In the genomic region with DNA sequence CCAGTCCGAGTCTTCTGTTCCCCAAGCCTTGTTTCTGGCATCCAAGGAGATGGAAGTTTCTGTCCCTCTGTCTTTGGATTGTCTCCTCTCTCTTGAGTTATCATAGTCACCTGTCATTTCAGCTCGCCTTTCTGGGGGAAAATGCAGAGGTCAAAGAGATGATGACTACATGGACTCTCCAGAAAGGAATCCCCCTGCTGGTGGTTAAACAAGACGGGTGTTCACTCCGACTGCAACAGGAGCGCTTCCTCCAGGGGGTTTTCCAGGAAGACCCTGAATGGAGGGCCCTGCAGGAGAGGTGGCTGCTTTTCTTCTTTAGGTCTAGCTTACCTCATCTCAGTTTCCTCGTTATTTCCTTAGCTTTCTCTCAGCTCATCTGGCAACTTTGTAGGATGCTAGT, we compare ENCODE assay signal across 12 cellular contexts. TPM values are rescaled to one million over a fixed set of nuclear protein-coding genes. Genes with fewer than 3 reads are reported as not detected.
DNase-seq lines count a peak whose midpoint lies in the region; ATAC-seq and TF ChIP-seq lines count a peak whose summit lies in the region.
"Had no signal": no experiment of that assay in that cellular context is flagged by ENCODE, and none has a peak within 500 bp of the region (broad histone marks: within the 10 kb centered on the region; RNA-seq: fewer than 3 reads in every experiment).

No MANE protein-coding gene starts in this region.

- CTCF ChIA-PET in HCT116 (lab: Charles Lee): interaction anchor here (1.3 kb wide), 1 partner anchor 149 kb away, joined by 3 read pairs; no protein-coding TSS in a partner anchor

- H3K4me3 Mint-ChIP-seq in activated CD4-positive, alpha-beta T cell treated with anti-CD3 and anti-CD28 coated beads, Interleukin-2, amount 10 ng/mL, durations not matched to agents 24 days and 14 days: no peak overlapping the region
- no peak overlapping the region for H3K4me3 Mint-ChIP-seq in T-helper 2 cell treated with Interferon-gamma antibody and Interleukin-4, amounts not matched to agents 5 μg/mL and 100 μg/mL, for 36 hours
- H3K4me3 Mint-ChIP-seq: activated CD4-positive, alpha-beta T cell treated with anti-CD3 and anti-CD28 coated beads, Interleukin-2, amount 10 ng/mL, durations not matched to agents 7 days and 5 days; activated T-helper 1 cell treated with anti-CD3 and anti-CD28 coated beads, Interleukin-12 subunit alpha, Interleukin-12 subunit beta, Interleukin-2, Interleukin-4 antibody, amounts not matched to agents 30 ng/mL and 10 ng/mL and 1 ng/mL, durations not matched to agents 14 hours and 24 hours and 36 hours had no signal

- intact Hi-C loops in activated CD4-positive, alpha-beta T cell treated with anti-CD3 and anti-CD28 coated beads, Interleukin-2, amount 10 ng/mL, durations not matched to agents 24 days and 14 days (cut with micrococcal nuclease): no loop called here
- intact Hi-C loops in HCT116 (cut with micrococcal nuclease) (no loop called here), left lung (cut with DNase I) (no loop called here)

- in situ Hi-C loops in brain microvascular endothelial cell (cut with HindIII; ENCODE audit: low pct_ligation_motif_present, low sequenced_read_pairs): no loop called here

- no peak for TF ChIP-seq RAD21 in HCT116 (IDR thresholded peaks at IDR 0.05; ENCODE audit: low read depth)

- no peak for TF ChIP-seq POLR2A in HCT116 (IDR thresholded peaks at IDR 0.05; ENCODE audit: borderline replicate concordance, extremely low read depth, insufficient read depth, insufficient read length)

- peak; percentile 57 for DNase-seq in activated CD4-positive, alpha-beta T cell treated with anti-CD3 and anti-CD28 coated beads, Interleukin-2, amount 10 ng/mL, durations not matched to agents 24 days and 14 days
- DNase-seq in activated CD4-positive, alpha-beta T cell treated with anti-CD3 and anti-CD28 coated beads, Interleukin-2, amount 50 U/mL, for 48 hours: no peak
- DNase-seq in HCT116 (ENCODE audit: low read depth, low spot score) (no peak), brain microvascular endothelial cell (no peak), osteoblast (ENCODE audit: insufficient read length, low spot score, missing footprints) (no peak), left lung (no peak), DMS53 treated with DMSO at 0.1 percent for 48 hours (lab: John Stamatoyannopoulos, UW; ENCODE audit: unreplicated experiment) (no peak)
- DNase-seq in T-helper 2 cell treated with Interferon-gamma antibody and Interleukin-4, amounts not matched to agents 5 μg/mL and 100 μg/mL, for 36 hours (ENCODE audit: low spot score): no peak
- DNase-seq: activated CD4-positive, alpha-beta T cell treated with anti-CD3 and anti-CD28 coated beads, Interleukin-2, amount 10 ng/mL, durations not matched to agents 7 days and 5 days; aorta; NCI-H2227 treated with DMSO at 0.1 percent for 48 hours had no signal

- POLR2A ChIA-PET in HCT116 (lab: Charles Lee): no interaction called here

- no peaks in the 10 kb centered on the region for H3K36me3 ChIP-seq in HCT116 (ENCODE audit: control insufficient read depth in 1 of 2, insufficient read depth in 2 of 2, low read length in 2 of 2)
- H3K36me3 ChIP-seq in brain microvascular endothelial cell (replicated peaks): peaks cover 8% of the 10 kb centered on the region
- H3K36me3 ChIP-seq in osteoblast (ENCODE audit: insufficient read depth, low read length): peaks cover 4% of the 10 kb centered on the region
- H3K36me3 ChIP-seq in left lung: peaks cover 0 to 46% of the 10 kb centered on the region in 2 donors

- BruUV-seq in HCT116 (replicated peaks; lab: Mats Ljungman, UMichigan): no TSS peak

- no peak overlapping the region for H2AFZ ChIP-seq in HCT116 (ENCODE audit: low read depth, low read length, poor library complexity, severe bottlenecking)
- H2AFZ ChIP-seq in osteoblast (ENCODE audit: low read length): no peak overlapping the region

- H4K20me1 ChIP-seq in HCT116 (ENCODE audit: insufficient read depth) (no peaks in the 10 kb centered on the region), osteoblast (ENCODE audit: insufficient read depth, low read length) (no peaks in the 10 kb centered on the region)

- no peak overlapping the region for H3K9ac ChIP-seq in HCT116 (ENCODE audit: low read length)

- peak in 2 of 3 experiments; percentile 8 to 33; a peak in 2 of 6 replicates for TF ChIP-seq CTCF in HCT116 (IDR thresholded peaks at IDR 0.05 in 2 of 3, conservative IDR thresholded peaks at IDR 0.05 in 1 of 3; ENCODE audit: borderline replicate concordance in 1 of 3, insufficient read depth in 1 of 3, low read depth in 2 of 3, low read length in 2 of 3)
- peak; percentile 24 for TF ChIP-seq CTCF in brain microvascular endothelial cell (IDR thresholded peaks at IDR 0.05; ENCODE audit: low read depth, low read length, missing control alignments)
- TF ChIP-seq CTCF in osteoblast (IDR thresholded peaks at IDR 0.05; ENCODE audit: extremely low read depth, low read depth, low read length): peak; percentile 9
- no peak for TF ChIP-seq CTCF in left lung (IDR thresholded peaks at IDR 0.05)

- H3K27me3 ChIP-seq in HCT116 (ENCODE audit: insufficient read depth, low read length) (no peaks in the 10 kb centered on the region), brain microvascular endothelial cell (replicated peaks) (no peaks in the 10 kb centered on the region), osteoblast (ENCODE audit: insufficient read depth, low read length) (no peaks in the 10 kb centered on the region), left lung (no peaks in the 10 kb centered on the region)

- peaks cover 29% of the 10 kb centered on the region for H3K4me1 Mint-ChIP-seq in activated CD4-positive, alpha-beta T cell treated with anti-CD3 and anti-CD28 coated beads, Interleukin-2, amount 10 ng/mL, durations not matched to agents 24 days and 14 days
- peaks cover 24% of the 10 kb centered on the region for H3K4me1 Mint-ChIP-seq in T-helper 2 cell treated with Interferon-gamma antibody and Interleukin-4, amounts not matched to agents 5 μg/mL and 100 μg/mL, for 36 hours (ENCODE audit: low read depth)

- H3K4me2 ChIP-seq in HCT116 (ENCODE audit: low read length) (no peak overlapping the region), osteoblast (ENCODE audit: insufficient read depth, low read length) (no peak overlapping the region)

- no peaks in the 10 kb centered on the region for H3K79me2 ChIP-seq in HCT116 (ENCODE audit: insufficient read depth, low read length)
- no peaks in the 10 kb centered on the region for H3K79me2 ChIP-seq in osteoblast (ENCODE audit: insufficient read depth, low read length)

- peaks cover 68% of the 10 kb centered on the region for H3K36me3 Mint-ChIP-seq in activated CD4-positive, alpha-beta T cell treated with anti-CD3 and anti-CD28 coated beads, Interleukin-2, amount 10 ng/mL, durations not matched to agents 24 days and 14 days (ENCODE audit: low read depth)
- H3K36me3 Mint-ChIP-seq in T-helper 2 cell treated with Interferon-gamma antibody and Interleukin-4, amounts not matched to agents 5 μg/mL and 100 μg/mL, for 36 hours (ENCODE audit: low read depth): peaks cover 79% of the 10 kb centered on the region

- ATAC-seq in HCT116: peak; percentile 54; the same call in 1 of the 2 replicates
- ATAC-seq in left lung: no peak

- H3K27me3 Mint-ChIP-seq in activated CD4-positive, alpha-beta T cell treated with anti-CD3 and anti-CD28 coated beads, Interleukin-2, amount 10 ng/mL, durations not matched to agents 24 days and 14 days: no peaks in the 10 kb centered on the region
- H3K27me3 Mint-ChIP-seq in T-helper 2 cell treated with Interferon-gamma antibody and Interleukin-4, amounts not matched to agents 5 μg/mL and 100 μg/mL, for 36 hours (ENCODE audit: low read depth): no peaks in the 10 kb centered on the region
- H3K27me3 Mint-ChIP-seq: activated CD4-positive, alpha-beta T cell treated with anti-CD3 and anti-CD28 coated beads, Interleukin-2, amount 10 ng/mL, durations not matched to agents 7 days and 5 days had no signal

- RAD21 ChIA-PET in HCT116 (lab: Charles Lee; ENCODE audit: low non-redundant PET in 1 of 2, low total read pairs in 2 of 2, uncharacterized antibody in 2 of 2, unreplicated experiment in 2 of 2): no interaction called here

- H3K4me3 ChIP-seq in HCT116 (replicated peaks in 1 of 2; ENCODE audit: low read depth in 1 of 2, low read length in 2 of 2) (no peak overlapping the region), brain microvascular endothelial cell (ENCODE audit: low read depth, low read length) (no peak overlapping the region), osteoblast (ENCODE audit: insufficient read depth, low read length) (no peak overlapping the region), left lung (no peak overlapping the region)

- H3K9me3 Mint-ChIP-seq in activated CD4-positive, alpha-beta T cell treated with anti-CD3 and anti-CD28 coated beads, Interleukin-2, amount 10 ng/mL, durations not matched to agents 24 days and 14 days: no peaks in the 10 kb centered on the region
- no peaks in the 10 kb centered on the region for H3K9me3 Mint-ChIP-seq in T-helper 2 cell treated with Interferon-gamma antibody and Interleukin-4, amounts not matched to agents 5 μg/mL and 100 μg/mL, for 36 hours
- H3K9me3 Mint-ChIP-seq: activated CD4-positive, alpha-beta T cell treated with anti-CD3 and anti-CD28 coated beads, Interleukin-2, amount 10 ng/mL, durations not matched to agents 7 days and 5 days; activated T-helper 1 cell treated with anti-CD3 and anti-CD28 coated beads, Interleukin-12 subunit alpha, Interleukin-12 subunit beta, Interleukin-2, Interleukin-4 antibody, amounts not matched to agents 30 ng/mL and 10 ng/mL and 1 ng/mL, durations not matched to agents 14 hours and 24 hours and 36 hours had no signal

- H3K4me1 ChIP-seq in HCT116 (ENCODE audit: control insufficient read depth in 1 of 2, insufficient read depth in 2 of 2, low read length in 2 of 2) (no peaks in the 10 kb centered on the region), osteoblast (ENCODE audit: insufficient read depth, low read length) (no peaks in the 10 kb centered on the region), left lung (peaks cover 0 to 4% of the 10 kb centered on the region in 2 donors)

- H3K27ac ChIP-seq in HCT116 (ENCODE audit: low read depth, low read length) (no peak overlapping the region), brain microvascular endothelial cell (no peak overlapping the region), osteoblast (ENCODE audit: low read depth, low read length) (no peak overlapping the region), left lung (no peak overlapping the region)

- H3K9me3 ChIP-seq in HCT116 (ENCODE audit: control insufficient read depth in 1 of 2, insufficient read depth in 1 of 2, low read depth in 1 of 2, low read length in 2 of 2): no peaks in the 10 kb centered on the region
- H3K9me3 ChIP-seq in osteoblast (ENCODE audit: low read depth, low read length): no peaks in the 10 kb centered on the region
- no peaks in the 10 kb centered on the region for H3K9me3 ChIP-seq in left lung

- H3K9me2 ChIP-seq in HCT116 (ENCODE audit: insufficient read depth): no peaks in the 10 kb centered on the region

- no peak overlapping the region for H3K27ac Mint-ChIP-seq in activated CD4-positive, alpha-beta T cell treated with anti-CD3 and anti-CD28 coated beads, Interleukin-2, amount 10 ng/mL, durations not matched to agents 24 days and 14 days
- H3K27ac Mint-ChIP-seq in T-helper 2 cell treated with Interferon-gamma antibody and Interleukin-4, amounts not matched to agents 5 μg/mL and 100 μg/mL, for 36 hours: no peak overlapping the region
- H3K27ac Mint-ChIP-seq: activated T-helper 1 cell treated with anti-CD3 and anti-CD28 coated beads, Interleukin-12 subunit alpha, Interleukin-12 subunit beta, Interleukin-2, Interleukin-4 antibody, amounts not matched to agents 30 ng/mL and 10 ng/mL and 1 ng/mL, durations not matched to agents 14 hours and 24 hours and 36 hours had no signal

RNA-seq across cellular contexts. Expression of gene ERAP2, which starts 25.1 kb away (rescaled TPM):
- 48.9 and 51.3 TPM in 2 replicates for total RNA-seq in activated CD4-positive, alpha-beta T cell treated with anti-CD3 and anti-CD28 coated beads, Interleukin-2, amount 10 ng/mL, durations not matched to agents 24 days and 14 days
- 2.2 TPM for total RNA-seq in HCT116 (2021; ENCODE audit: unreplicated experiment)
- 0.42 and 0.87 TPM in 2 replicates for polyA plus RNA-seq in HCT116 (2012)
- total RNA-seq in osteoblast: 5.6 and 84.7 TPM in 2 replicates
- total RNA-seq in left lung: 10 to 100 TPM; 28.6 to 34.5 TPM

RNA-seq across cellular contexts. Expression of gene LNPEP, which starts 34.5 kb away (rescaled TPM):
- 38.2 and 39.4 TPM in 2 replicates for total RNA-seq in activated CD4-positive, alpha-beta T cell treated with anti-CD3 and anti-CD28 coated beads, Interleukin-2, amount 10 ng/mL, durations not matched to agents 24 days and 14 days
- 14.9 TPM for total RNA-seq in HCT116 (2021; ENCODE audit: unreplicated experiment)
- polyA plus RNA-seq in HCT116 (2012): 1.6 and 1.9 TPM in 2 replicates
- total RNA-seq in osteoblast: 44.9 and 53.6 TPM in 2 replicates
- total RNA-seq in left lung: 10 to 100 TPM; 37.3 to 40.6 TPM

Comparison
In these comparisons a context has a peak if more than half of its experiments do, and no peak if none do; other contexts are left out.
1. CTCF ChIP-seq: peak in HCT116 (2 of 3), brain microvascular endothelial cell (single experiment) and osteoblast (single experiment); none in left lung (0 of 2).